25 cellular contexts compared by ENCODE assay signal in the genomic region with DNA sequence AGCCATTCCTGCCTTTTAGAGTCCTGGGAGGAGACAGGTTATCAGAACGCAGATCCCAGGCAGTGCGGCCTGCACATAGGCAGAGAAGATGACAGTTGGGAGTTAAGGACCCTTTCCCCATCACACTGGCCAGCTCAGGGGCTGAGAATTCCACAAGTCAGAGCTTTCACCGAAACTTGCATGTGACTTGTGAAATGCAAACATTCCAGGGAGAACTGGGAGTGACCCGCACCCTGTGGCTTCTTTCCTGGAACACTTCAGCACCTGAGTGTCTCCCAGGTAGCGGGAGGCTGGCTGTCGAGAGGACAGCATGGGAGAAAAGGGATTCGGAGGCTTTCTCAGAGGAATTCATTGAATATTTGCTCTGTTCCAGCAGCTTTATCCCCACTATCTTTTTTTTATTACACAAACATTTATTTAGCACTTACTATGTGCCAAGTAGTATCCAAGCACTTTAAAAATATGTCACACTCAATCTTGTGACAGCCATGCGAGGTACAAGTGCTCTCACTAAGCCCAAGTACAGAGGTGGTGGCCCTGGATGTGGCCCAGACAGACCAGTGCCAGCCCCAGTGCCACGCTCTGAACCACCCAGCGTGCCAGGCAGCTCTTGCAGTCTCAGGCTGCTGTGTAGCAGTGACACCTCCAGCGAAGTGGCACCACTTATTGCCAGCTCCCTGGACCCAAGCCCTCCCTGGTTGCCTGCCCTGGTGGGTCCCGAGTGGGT.
A peak's percentile ranks its signal among the peaks of the same experiment; 100 is the strongest.
DNase-seq lines count a peak whose midpoint lies in the region; ATAC-seq and TF ChIP-seq lines count a peak whose summit lies in the region.
"Had no signal": no experiment of that assay in that cellular context is flagged by ENCODE, and none has a peak within 500 bp of the region (broad histone marks: within the 10 kb centered on the region; RNA-seq: fewer than 3 reads in every experiment).

No MANE protein-coding gene starts in this region.

- ATAC-seq in heart right ventricle (peak in 7 of 8 donors; percentile 19 to 76 (median 45)), lower lobe of right lung (peak; percentile 79 to 80), upper lobe of right lung (peak; percentile 65)
- no peak for ATAC-seq in stimulated activated naive CD8-positive, alpha-beta T cell treated with anti-CD3 and anti-CD28 coated beads, Interleukin-15, Interleukin-2, amounts not matched to agents 100 U/mL and 50 U/mL, for 24 hours
- ATAC-seq: activated T-helper 17 cell treated with anti-CD3 and anti-CD28 coated beads, Interleukin-2, amount 50 U/mL, for 72 hours; left colon; natural killer cell had no signal

- peak overlapping the region in 7 of 10 donors; percentile 31 to 91 (median 68) for H3K27ac ChIP-seq in heart right ventricle
- peak overlapping the region; percentile 21 for H3K27ac ChIP-seq in lower lobe of right lung
- H3K27ac ChIP-seq in upper lobe of right lung, result peak overlapping the region; percentile 51
- H3K27ac ChIP-seq: 22Rv1, RWPE1, transverse colon had no signal

- no peaks in the 10 kb centered on the region for H3K9me3 ChIP-seq in heart right ventricle
- no peaks in the 10 kb centered on the region for H3K9me3 ChIP-seq in lower lobe of right lung
- H3K9me3 ChIP-seq in upper lobe of right lung, result no peaks in the 10 kb centered on the region
- H3K9me3 ChIP-seq: transverse colon had no signal

- DNase-seq in SIG-M5 treated with dmso at 0.1 percent for 504 hours (lab: John Stamatoyannopoulos, UW; ENCODE audit: unreplicated experiment) (peak; percentile 4), SIG-M5 (lab: John Stamatoyannopoulos, UW) (no peak), heart right ventricle (peak; percentile 40 to 63), lower lobe of right lung (peak; percentile 73), upper lobe of right lung (peak; percentile 81), NOMO-1 treated with DMSO at 0.1 percent for 48 hours (lab: John Stamatoyannopoulos, UW; ENCODE audit: unreplicated experiment) (no peak), NCI-H146 (lab: John Stamatoyannopoulos, UW) (no peak)
- DNase-seq in stimulated activated naive CD8-positive, alpha-beta T cell treated with anti-CD3 and anti-CD28 coated beads, Interleukin-15, Interleukin-2, amounts not matched to agents 100 U/mL and 50 U/mL, for 24 hours, result no peak
- DNase-seq: activated CD4-positive, alpha-beta T cell treated with anti-CD3 and anti-CD28 coated beads, Interleukin-2, amount 50 U/mL, for 4 hours; activated CD4-positive, CD25-positive, alpha-beta regulatory T cell; activated CD8-positive, alpha-beta memory T cell treated with anti-CD3 and anti-CD28 coated beads, Interleukin-2, amount 50 U/mL, for 4 hours; CD4-positive, alpha-beta T cell; left colon; midbrain; natural killer cell; NCI-H1048; NCI-H187 treated with DMSO at 0.1 percent for 48 hours; retina; stimulated activated CD4-positive, alpha-beta T cell treated with anti-CD3 and anti-CD28 coated beads, Interleukin-12 subunit alpha, Interleukin-12 subunit beta, amount 100 ng/mL, for 4 hours; stimulated activated CD4-positive, alpha-beta T cell treated with anti-CD3 and anti-CD28 coated beads, Interleukin-4, amount 100 ng/mL, for 4 hours; stimulated activated naive CD4-positive, alpha-beta T cell treated with Interleukin-2 at 50 U/mL for 16 hours; transverse colon had no signal

- H3K4me1 ChIP-seq in heart right ventricle (peaks cover 0 to 29% (median 24%) of the 10 kb centered on the region in 9 donors), lower lobe of right lung (peaks cover 25% of the 10 kb centered on the region), upper lobe of right lung (peaks cover 19% of the 10 kb centered on the region)

- H3K36me3 ChIP-seq in heart right ventricle (no peaks in the 10 kb centered on the region), lower lobe of right lung (no peaks in the 10 kb centered on the region), upper lobe of right lung (no peaks in the 10 kb centered on the region)
- H3K36me3 ChIP-seq: transverse colon had no signal

- H3K4me3 ChIP-seq in heart right ventricle (no peak overlapping the region), lower lobe of right lung (no peak overlapping the region), upper lobe of right lung (no peak overlapping the region)
- H3K4me3 ChIP-seq: transverse colon had no signal

- TF ChIP-seq CTCF in heart right ventricle (IDR thresholded peaks at IDR 0.05) (no peak), lower lobe of right lung (IDR thresholded peaks at IDR 0.05) (no peak), upper lobe of right lung (IDR thresholded peaks at IDR 0.05) (no peak)

- H3K27me3 ChIP-seq in heart right ventricle (no peaks in the 10 kb centered on the region), lower lobe of right lung (ENCODE audit: low read depth) (no peaks in the 10 kb centered on the region), upper lobe of right lung (no peaks in the 10 kb centered on the region)
- H3K27me3 ChIP-seq: transverse colon had no signal

- intact Hi-C loops in heart right ventricle (cut with DNase I) (loop anchor here in 2 of 10 donors (10.0 kb wide), 1 partner anchor 209 kb away; the partner anchor contains the start of gene RS1 (in 2 of the 2)), lower lobe of right lung (cut with DNase I) (no loop called here), upper lobe of right lung (cut with DNase I) (no loop called here)

- WGBS in heart right ventricle, 2 donors, result 39 to 47% methylated on average over 12 of the region's 12 CpGs

Comparison
In these comparisons a context has a peak if more than half of its experiments do, and no peak if none do; other contexts are left out.
1. DNase-seq: peak in SIG-M5 treated with dmso at 0.1 percent for 504 hours (single experiment), heart right ventricle (2 of 2), lower lobe of right lung (single experiment) and upper lobe of right lung (single experiment); none in SIG-M5 (single experiment), NOMO-1 treated with DMSO at 0.1 percent for 48 hours (single experiment), NCI-H146 (single experiment) and stimulated activated naive CD8-positive, alpha-beta T cell treated with anti-CD3 and anti-CD28 coated beads, Interleukin-15, Interleukin-2, amounts not matched to agents 100 U/mL and 50 U/mL, for 24 hours (single experiment).
2. Peak in every context shown above with its lines, with median percentiles within 50 percentile points of each other: H3K27ac ChIP-seq.